2 cellular contexts compared by ENCODE assay signal in the genomic region with DNA sequence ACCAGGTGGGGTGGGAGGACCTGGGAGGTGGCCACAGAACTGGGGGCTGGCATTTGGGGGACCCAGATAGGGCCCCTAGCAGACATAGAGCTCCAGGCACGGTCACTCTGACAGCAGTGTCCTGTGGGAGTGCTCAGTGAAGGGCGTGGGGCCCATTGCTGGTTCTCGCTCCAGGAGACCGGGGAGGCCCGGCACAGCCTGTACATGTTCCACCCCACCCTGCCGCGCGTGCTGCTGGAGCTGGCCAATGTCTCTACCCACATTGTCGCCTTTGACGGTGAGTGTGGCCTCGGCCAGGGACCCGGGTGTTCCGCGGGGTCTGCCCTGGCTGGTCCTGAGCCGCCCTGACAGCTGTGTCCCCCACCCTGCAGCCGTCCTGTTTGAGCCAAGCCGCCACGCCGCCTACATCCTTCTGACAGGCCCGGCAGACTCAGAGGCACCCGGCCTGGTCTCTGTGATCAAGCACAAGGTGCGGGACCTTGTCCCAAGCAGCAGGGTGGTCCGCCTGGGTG.
TF ChIP-seq lines count a peak whose summit lies in the region.

No MANE protein-coding gene starts in this region.

TF ChIP-seq in SK-N-SH, 30 proteins besides CTCF, POLR2A, EP300 and RAD21 (continued from another document):
- TF ChIP-seq, protein P1, sequence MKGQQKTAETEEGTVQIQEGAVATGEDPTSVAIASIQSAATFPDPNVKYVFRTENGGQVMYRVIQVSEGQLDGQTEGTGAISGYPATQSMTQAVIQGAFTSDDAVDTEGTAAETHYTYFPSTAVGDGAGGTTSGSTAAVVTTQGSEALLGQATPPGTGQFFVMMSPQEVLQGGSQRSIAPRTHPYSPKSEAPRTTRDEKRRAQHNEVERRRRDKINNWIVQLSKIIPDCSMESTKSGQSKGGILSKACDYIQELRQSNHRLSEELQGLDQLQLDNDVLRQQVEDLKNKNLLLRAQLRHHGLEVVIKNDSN (IDR thresholded peaks at IDR 0.05; ENCODE audit: borderline replicate concordance, low read depth): no peak
- TF ChIP-seq JUND (IDR thresholded peaks at IDR 0.05) (no peak), FOXM1 (IDR thresholded peaks at IDR 0.05; ENCODE audit: low read depth) (no peak), ELF1 (IDR thresholded peaks at IDR 0.05) (no peak), TEAD4 (IDR thresholded peaks at IDR 0.05; ENCODE audit: borderline replicate concordance, insufficient read depth) (no peak), TAF1 (IDR thresholded peaks at IDR 0.05; ENCODE audit: borderline replicate concordance, low read depth, low read length) (no peak), TCF12 (IDR thresholded peaks at IDR 0.05) (no peak), SIN3A (IDR thresholded peaks at IDR 0.05; ENCODE audit: borderline replicate concordance, low read depth, low read length) (no peak)
- TF ChIP-seq, protein P2, sequence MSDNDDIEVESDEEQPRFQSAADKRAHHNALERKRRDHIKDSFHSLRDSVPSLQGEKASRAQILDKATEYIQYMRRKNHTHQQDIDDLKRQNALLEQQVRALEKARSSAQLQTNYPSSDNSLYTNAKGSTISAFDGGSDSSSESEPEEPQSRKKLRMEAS (IDR thresholded peaks at IDR 0.05; ENCODE audit: low read depth): no peak

TF ChIP-seq in SK-N-SH treated with all-trans-retinoic acid at 6 μM for 48 hours, 23 proteins besides CTCF, POLR2A, EP300 and RAD21 (continued from another document):
- TF ChIP-seq, protein P3, sequence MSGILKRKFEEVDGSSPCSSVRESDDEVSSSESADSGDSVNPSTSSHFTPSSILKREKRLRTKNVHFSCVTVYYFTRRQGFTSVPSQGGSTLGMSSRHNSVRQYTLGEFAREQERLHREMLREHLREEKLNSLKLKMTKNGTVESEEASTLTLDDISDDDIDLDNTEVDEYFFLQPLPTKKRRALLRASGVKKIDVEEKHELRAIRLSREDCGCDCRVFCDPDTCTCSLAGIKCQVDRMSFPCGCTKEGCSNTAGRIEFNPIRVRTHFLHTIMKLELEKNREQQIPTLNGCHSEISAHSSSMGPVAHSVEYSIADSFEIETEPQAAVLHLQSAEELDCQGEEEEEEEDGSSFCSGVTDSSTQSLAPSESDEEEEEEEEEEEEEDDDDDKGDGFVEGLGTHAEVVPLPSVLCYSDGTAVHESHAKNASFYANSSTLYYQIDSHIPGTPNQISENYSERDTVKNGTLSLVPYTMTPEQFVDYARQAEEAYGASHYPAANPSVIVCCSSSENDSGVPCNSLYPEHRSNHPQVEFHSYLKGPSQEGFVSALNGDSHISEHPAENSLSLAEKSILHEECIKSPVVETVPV (CRISPR knock-in tag; IDR thresholded peaks at IDR 0.05): no peak
- TF ChIP-seq ZNF565 (CRISPR knock-in tag; conservative IDR thresholded peaks at IDR 0.05; ENCODE audit: low read depth) (no peak), PPARA (CRISPR knock-in tag; IDR thresholded peaks at IDR 0.05; ENCODE audit: borderline replicate concordance) (no peak)
- TF ChIP-seq, protein P4, sequence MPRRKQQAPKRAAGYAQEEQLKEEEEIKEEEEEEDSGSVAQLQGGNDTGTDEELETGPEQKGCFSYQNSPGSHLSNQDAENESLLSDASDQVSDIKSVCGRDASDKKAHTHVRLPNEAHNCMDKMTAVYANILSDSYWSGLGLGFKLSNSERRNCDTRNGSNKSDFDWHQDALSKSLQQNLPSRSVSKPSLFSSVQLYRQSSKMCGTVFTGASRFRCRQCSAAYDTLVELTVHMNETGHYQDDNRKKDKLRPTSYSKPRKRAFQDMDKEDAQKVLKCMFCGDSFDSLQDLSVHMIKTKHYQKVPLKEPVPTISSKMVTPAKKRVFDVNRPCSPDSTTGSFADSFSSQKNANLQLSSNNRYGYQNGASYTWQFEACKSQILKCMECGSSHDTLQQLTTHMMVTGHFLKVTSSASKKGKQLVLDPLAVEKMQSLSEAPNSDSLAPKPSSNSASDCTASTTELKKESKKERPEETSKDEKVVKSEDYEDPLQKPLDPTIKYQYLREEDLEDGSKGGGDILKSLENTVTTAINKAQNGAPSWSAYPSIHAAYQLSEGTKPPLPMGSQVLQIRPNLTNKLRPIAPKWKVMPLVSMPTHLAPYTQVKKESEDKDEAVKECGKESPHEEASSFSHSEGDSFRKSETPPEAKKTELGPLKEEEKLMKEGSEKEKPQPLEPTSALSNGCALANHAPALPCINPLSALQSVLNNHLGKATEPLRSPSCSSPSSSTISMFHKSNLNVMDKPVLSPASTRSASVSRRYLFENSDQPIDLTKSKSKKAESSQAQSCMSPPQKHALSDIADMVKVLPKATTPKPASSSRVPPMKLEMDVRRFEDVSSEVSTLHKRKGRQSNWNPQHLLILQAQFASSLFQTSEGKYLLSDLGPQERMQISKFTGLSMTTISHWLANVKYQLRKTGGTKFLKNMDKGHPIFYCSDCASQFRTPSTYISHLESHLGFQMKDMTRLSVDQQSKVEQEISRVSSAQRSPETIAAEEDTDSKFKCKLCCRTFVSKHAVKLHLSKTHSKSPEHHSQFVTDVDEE (CRISPR knock-in tag; IDR thresholded peaks at IDR 0.05): no peak
- TF ChIP-seq, protein P5, sequence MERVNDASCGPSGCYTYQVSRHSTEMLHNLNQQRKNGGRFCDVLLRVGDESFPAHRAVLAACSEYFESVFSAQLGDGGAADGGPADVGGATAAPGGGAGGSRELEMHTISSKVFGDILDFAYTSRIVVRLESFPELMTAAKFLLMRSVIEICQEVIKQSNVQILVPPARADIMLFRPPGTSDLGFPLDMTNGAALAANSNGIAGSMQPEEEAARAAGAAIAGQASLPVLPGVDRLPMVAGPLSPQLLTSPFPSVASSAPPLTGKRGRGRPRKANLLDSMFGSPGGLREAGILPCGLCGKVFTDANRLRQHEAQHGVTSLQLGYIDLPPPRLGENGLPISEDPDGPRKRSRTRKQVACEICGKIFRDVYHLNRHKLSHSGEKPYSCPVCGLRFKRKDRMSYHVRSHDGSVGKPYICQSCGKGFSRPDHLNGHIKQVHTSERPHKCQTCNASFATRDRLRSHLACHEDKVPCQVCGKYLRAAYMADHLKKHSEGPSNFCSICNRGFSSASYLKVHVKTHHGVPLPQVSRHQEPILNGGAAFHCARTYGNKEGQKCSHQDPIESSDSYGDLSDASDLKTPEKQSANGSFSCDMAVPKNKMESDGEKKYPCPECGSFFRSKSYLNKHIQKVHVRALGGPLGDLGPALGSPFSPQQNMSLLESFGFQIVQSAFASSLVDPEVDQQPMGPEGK (CRISPR knock-in tag; IDR thresholded peaks at IDR 0.05; ENCODE audit: borderline replicate concordance): no peak
